9 cellular contexts compared by ENCODE assay signal in the genomic region with DNA sequence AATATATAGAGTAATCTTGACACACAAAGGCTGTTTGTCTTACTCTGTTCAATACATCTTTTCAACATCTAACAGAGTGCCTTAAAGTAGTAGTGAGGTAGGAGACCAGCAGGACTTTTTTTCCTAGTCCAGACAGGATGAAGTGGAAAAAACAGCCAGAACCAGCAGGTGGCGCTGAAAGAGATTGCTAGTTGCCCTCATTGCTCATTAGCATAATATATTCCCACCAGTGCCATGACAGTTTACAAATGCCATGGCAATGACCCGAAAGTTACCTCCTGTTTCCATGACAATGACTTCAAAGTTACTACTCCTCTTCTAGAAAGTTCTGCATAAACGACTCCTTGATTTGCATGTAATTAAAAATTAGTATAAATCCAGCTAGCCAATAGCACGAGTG.
A peak's percentile ranks its signal among the peaks of the same experiment; 100 is the strongest.
DNase-seq lines count a peak whose midpoint lies in the region; ATAC-seq and TF ChIP-seq lines count a peak whose summit lies in the region.
"Had no signal": no experiment of that assay in that cellular context is flagged by ENCODE, and none has a peak within 500 bp of the region (broad histone marks: within the 10 kb centered on the region; RNA-seq: fewer than 3 reads in every experiment).

No MANE protein-coding gene starts in this region.

- DNase-seq in D341Med (ENCODE audit: low spot score) (peak; percentile 49), HT-29 (ENCODE audit: low spot score) (peak; percentile 88), WERI-Rb-1 (peak; percentile 75), kidney glomerular epithelial cell (lab: John Stamatoyannopoulos, UW) (peak; percentile 28), vagina (ENCODE audit: extremely low spot score in 2 of 2) (no peak)

- peaks cover 24% of the 10 kb centered on the region for H3K4me1 ChIP-seq in vagina
- H3K4me1 ChIP-seq: parathyroid adenoma had no signal

- TF ChIP-seq POLR2A in vagina (IDR thresholded peaks at IDR 0.05): no peak

- H3K9me3 ChIP-seq in WERI-Rb-1 (ENCODE audit: severe bottlenecking) (no peaks in the 10 kb centered on the region), vagina (no peaks in the 10 kb centered on the region)

- intact Hi-C loops in vagina (cut with DNase I): no loop called here

- H3K27me3 ChIP-seq in WERI-Rb-1 (ENCODE audit: insufficient read depth, low read depth, severe bottlenecking): no peaks in the 10 kb centered on the region
- no peaks in the 10 kb centered on the region for H3K27me3 ChIP-seq in vagina

- no peak overlapping the region for H3K27ac ChIP-seq in WERI-Rb-1
- H3K27ac ChIP-seq in vagina: no peak overlapping the region
- H3K27ac ChIP-seq: parathyroid adenoma had no signal

- ATAC-seq in GM18867 (IDR thresholded peaks at IDR 0.05; ENCODE audit: unreplicated experiment): peak; percentile 69
- ATAC-seq in GM21381 (IDR thresholded peaks at IDR 0.05; ENCODE audit: unreplicated experiment): no peak
- no peak for ATAC-seq in HG03025 (IDR thresholded peaks at IDR 0.05; ENCODE audit: low FRiP score, unreplicated experiment)

- H3K4me3 ChIP-seq in WERI-Rb-1 (ENCODE audit: low read depth, low read length) (no peak overlapping the region), vagina (no peak overlapping the region)

- TF ChIP-seq CTCF in WERI-Rb-1 (IDR thresholded peaks at IDR 0.05; ENCODE audit: low read depth, low read length) (peak; percentile 78), vagina (IDR thresholded peaks at IDR 0.05) (no peak)

- H3K36me3 ChIP-seq in WERI-Rb-1 (peaks cover 2% of the 10 kb centered on the region; the same call in 1 of the 2 replicates), vagina (no peaks in the 10 kb centered on the region)

Comparison
In these comparisons a context has a peak if more than half of its experiments do, and no peak if none do; other contexts are left out.
1. DNase-seq: peak in D341Med (single experiment), HT-29 (single experiment), WERI-Rb-1 (single experiment) and kidney glomerular epithelial cell (single experiment); none in vagina (0 of 2).